21 cellular contexts compared by ENCODE assay signal in genomic region chr14:102050026-102050405, GRCh38. TPM values are rescaled to one million over a fixed set of nuclear protein-coding genes. Genes with fewer than 3 reads are reported as not detected.
A peak's percentile ranks its signal among the peaks of the same experiment; 100 is the strongest.
DNase-seq lines count a peak whose midpoint lies in the region; ATAC-seq and TF ChIP-seq lines count a peak whose summit lies in the region.
"Had no signal": no experiment of that assay in that cellular context is flagged by ENCODE, and none has a peak within 500 bp of the region (broad histone marks: within the 10 kb centered on the region; RNA-seq: fewer than 3 reads in every experiment).

No MANE protein-coding gene starts in this region.

- peaks cover 32% of the 10 kb centered on the region for H3K4me1 ChIP-seq in SJCRH30
- H3K4me1 ChIP-seq in gastroesophageal sphincter = peaks cover 0 to 38% (median 7%) of the 10 kb centered on the region in 3 donors
- peaks cover 34% of the 10 kb centered on the region for H3K4me1 ChIP-seq in psoas muscle
- no peaks in the 10 kb centered on the region for H3K4me1 ChIP-seq in OCI-LY7 (ENCODE audit: insufficient read depth, low read length, poor library complexity, severe bottlenecking)
- H3K4me1 ChIP-seq: A549, BE2C had no signal

- peaks cover 83% of the 10 kb centered on the region for H3K36me3 Mint-ChIP-seq in Calu3 (ENCODE audit: insufficient read depth, unreplicated experiment)

- TF ChIP-seq CTCF in Calu3 (IDR thresholded peaks at IDR 0.05; ENCODE audit: unreplicated experiment) (no peak), gastroesophageal sphincter (IDR thresholded peaks at IDR 0.05) (no peak), psoas muscle (IDR thresholded peaks at IDR 0.05) (no peak), OCI-LY7 (conservative IDR thresholded peaks at IDR 0.05; ENCODE audit: low read length) (no peak)

- H3K36me3 ChIP-seq in SJCRH30 (peaks cover 30% of the 10 kb centered on the region), gastroesophageal sphincter (peaks cover 0 to 95% of the 10 kb centered on the region in 2 donors), psoas muscle (ENCODE audit: insufficient read depth in 1 of 2, low read depth in 1 of 2) (peaks cover 0 to 81% of the 10 kb centered on the region in 2 donors), OCI-LY7 (ENCODE audit: insufficient read depth, low read length) (peaks cover 74% of the 10 kb centered on the region)

- no peaks in the 10 kb centered on the region for H3K79me2 ChIP-seq in OCI-LY7 (ENCODE audit: insufficient read depth, low read depth, low read length)

- 80 to 88% methylated on average over 5 to 6 of the region's 12 CpGs for WGBS in gastroesophageal sphincter (ENCODE audit: low coverage in 1 of 2), 2 donors
- 71 to 72% (median 72%) methylated on average over 12 of the region's 12 CpGs for WGBS in psoas muscle, 3 donors

- H4K20me1 ChIP-seq in OCI-LY7 (ENCODE audit: insufficient read depth, low read length) = no peaks in the 10 kb centered on the region

- H3K27ac Mint-ChIP-seq in Calu3 (ENCODE audit: unreplicated experiment) = no peak overlapping the region

- ATAC-seq in gastroesophageal sphincter (no peak), psoas muscle (no peak), GM18505 (IDR thresholded peaks at IDR 0.05; ENCODE audit: unreplicated experiment) (no peak), HG02973 (IDR thresholded peaks at IDR 0.05; ENCODE audit: unreplicated experiment) (no peak)
- ATAC-seq: HepG2 had no signal

- H3K27me3 Mint-ChIP-seq in Calu3 (ENCODE audit: unreplicated experiment) = no peaks in the 10 kb centered on the region

- CTCF ChIA-PET in Calu3 (lab: Charles Lee) (interaction anchor here (0.6 kb wide), 1 partner anchor 13 kb away, joined by 6 read pairs; no protein-coding TSS in a partner anchor), OCI-LY7 (lab: Charles Lee; ENCODE audit: unreplicated experiment) (no interaction called here)

- H3K27ac ChIP-seq in SJCRH30 (peak overlapping the region; percentile 80), gastroesophageal sphincter (peak overlapping the region in 3 of 4 donors; percentile 32 to 64 (median 42)), psoas muscle (peak overlapping the region; percentile 27), OCI-LY7 (ENCODE audit: low read depth, low read length, poor library complexity, severe bottlenecking) (no peak overlapping the region)
- H3K27ac ChIP-seq: A549, HL-60, KMS-11 had no signal

- no peaks in the 10 kb centered on the region for H3K9me2 ChIP-seq in OCI-LY7 (ENCODE audit: insufficient read depth, low read length)
- H3K9me2 ChIP-seq: SK-N-SH had no signal

- no peak overlapping the region for H3K4me3 Mint-ChIP-seq in Calu3 (ENCODE audit: low read depth, unreplicated experiment)

- DNase-seq in Calu3 = no peak
- DNase-seq in SJCRH30 = peak; percentile 67 to 73
- no peak for DNase-seq in psoas muscle
- no peak for DNase-seq in OCI-LY7 (ENCODE audit: low spot score)
- DNase-seq in SIG-M5 (lab: John Stamatoyannopoulos, UW) = no peak
- DNase-seq: BE2C, DMS79, MV-4-11, NCI-H1105 treated with DMSO at 0.1 percent for 48 hours, NCI-H2029 treated with DMSO at 0.1 percent for 48 hours, NCI-H2171, NCI-H524 treated with DMSO at 0.1 percent for 48 hours, SHP77, SK-N-SH had no signal

- TF ChIP-seq EP300 in gastroesophageal sphincter (IDR thresholded peaks at IDR 0.05) = no peak

- intact Hi-C loops in Calu3 (cut with micrococcal nuclease; ENCODE audit: unreplicated experiment) = no loop called here
- intact Hi-C loops in psoas muscle (cut with DNase I) = loop anchor here in 1 of 2 donors (2.0 kb wide), 1 partner anchor 39 kb away; no protein-coding TSS in a partner anchor
- intact Hi-C loops in OCI-LY7 (cut with micrococcal nuclease; ENCODE audit: unreplicated experiment) = no loop called here

- H3K9me3 ChIP-seq in SJCRH30 (replicated peaks) (no peaks in the 10 kb centered on the region), gastroesophageal sphincter (no peaks in the 10 kb centered on the region), psoas muscle (no peaks in the 10 kb centered on the region), OCI-LY7 (ENCODE audit: low read length) (no peaks in the 10 kb centered on the region)
- H3K9me3 ChIP-seq: A549, BE2C, SK-N-SH had no signal

- no peaks in the 10 kb centered on the region for H3K9me3 Mint-ChIP-seq in Calu3 (ENCODE audit: low read depth, unreplicated experiment)

- POLR2A ChIA-PET in OCI-LY7 (lab: Charles Lee) = no interaction called here

- H3K27me3 ChIP-seq in SJCRH30 (no peaks in the 10 kb centered on the region), gastroesophageal sphincter (no peaks in the 10 kb centered on the region), psoas muscle (ENCODE audit: insufficient read depth in 3 of 3, low read length in 2 of 3) (no peaks in the 10 kb centered on the region)
- H3K27me3 ChIP-seq: BE2C had no signal

- BruUV-seq in Calu3 (replicated peaks; lab: Mats Ljungman, UMichigan) (TSS peak; percentile 78), OCI-LY7 (replicated peaks; lab: Mats Ljungman, UMichigan) (no TSS peak)

- H3K4me1 Mint-ChIP-seq in Calu3 (ENCODE audit: low read depth, unreplicated experiment) = no peaks in the 10 kb centered on the region

- no peak overlapping the region for H3K4me3 ChIP-seq in SJCRH30
- no peak overlapping the region for H3K4me3 ChIP-seq in gastroesophageal sphincter
- H3K4me3 ChIP-seq in psoas muscle = no peak overlapping the region
- no peak overlapping the region for H3K4me3 ChIP-seq in OCI-LY7 (ENCODE audit: low read depth, low read length, poor library complexity, severe bottlenecking)
- H3K4me3 ChIP-seq: A549 had no signal

- TF ChIP-seq POLR2A in gastroesophageal sphincter (IDR thresholded peaks at IDR 0.05) (no peak), GM18505 (IDR thresholded peaks at IDR 0.05; ENCODE audit: borderline replicate concordance, extremely low read depth, insufficient read depth, insufficient read length) (no peak)

- no peak overlapping the region for H3K4me2 ChIP-seq in OCI-LY7 (ENCODE audit: low read length)
- H3K4me2 ChIP-seq: A549, KMS-11, SK-N-SH had no signal

- H2AFZ ChIP-seq in OCI-LY7 (ENCODE audit: low read length) = no peak overlapping the region

RNA-seq across cellular contexts. Expression of gene HSP90AA1, which starts 36.8 kb away (rescaled TPM):
- total RNA-seq in Calu3 (2022) = 1,038 and 1,111 TPM in 2 replicates
- total RNA-seq in SJCRH30 (2014; rRNA removed; shearing (Covaris generic)) = 650 and 697 TPM in 2 replicates
- total RNA-seq in gastroesophageal sphincter = 100 to 1,000 TPM; 421 to 585 (median 537) TPM
- 100 to 1,000 TPM; 398 to 659 (median 540) TPM for total RNA-seq in psoas muscle
- polyA plus RNA-seq in psoas muscle = 1,000 to 10,000 TPM in 1 of 3 donors, 100 to 1,000 TPM in 2; 523 to 1,480 (median 614) TPM
- 294 and 344 TPM in 2 replicates for total RNA-seq in OCI-LY7 (2014; rRNA removed; shearing (Covaris generic))
- total RNA-seq in OCI-LY7 (2022) = 610 and 704 TPM in 2 replicates

Comparison
In these comparisons a context has a peak if more than half of its experiments do, and no peak if none do; other contexts are left out.
1. DNase-seq: peak in SJCRH30 (2 of 2); none in Calu3 (single experiment), psoas muscle (0 of 2), OCI-LY7 (single experiment) and SIG-M5 (single experiment).